Comparison of ENCODE assay signal across 10 cellular contexts in genomic region chrX:72309297-72310071, GRCh38. TPM values are rescaled to one million over a fixed set of nuclear protein-coding genes. Genes with fewer than 3 reads are reported as not detected.
A peak's percentile ranks its signal among the peaks of the same experiment; 100 is the strongest.
DNase-seq lines count a peak whose midpoint lies in the region; ATAC-seq, FAIRE-seq and TF ChIP-seq lines count a peak whose summit lies in the region.
"Had no signal": no experiment of that assay in that cellular context is flagged by ENCODE, and none has a peak within 500 bp of the region (broad histone marks: within the 10 kb centered on the region; RNA-seq: fewer than 3 reads in every experiment).

No MANE protein-coding gene starts in this region.

- DNase-seq in HEK293T (ENCODE audit: extremely low spot score) (no peak), activated B cell treated with CpG ODN at 0.5 μM for 24 hours (no peak), iPS DF 6.9 (ENCODE audit: low read depth, low spot score) (no peak), NCI-H1930 (lab: John Stamatoyannopoulos, UW) (no peak), GM13977 (ENCODE audit: low spot score) (no peak), SHP77 (lab: John Stamatoyannopoulos, UW) (no peak), GM12891 (ENCODE audit: insufficient read length, low spot score) (no peak)

- no peak for TF ChIP-seq CTCF in activated B cell treated with CpG ODN at 0.5 μM for 24 hours (IDR thresholded peaks at IDR 0.05)
- TF ChIP-seq CTCF in GM13977 (IDR thresholded peaks at IDR 0.05; ENCODE audit: extremely low read depth, insufficient read depth, missing control alignments): no peak

- no CpG with 5 or more reads among the region's 15 CpGs for WGBS in iPS DF 6.9 (ENCODE audit: insufficient coverage, insufficient read length)

- H3K36me3 ChIP-seq in iPS DF 6.9 (ENCODE audit: control insufficient read depth, insufficient read depth, low read length) (no peaks in the 10 kb centered on the region), skeletal muscle tissue (ENCODE audit: control insufficient read depth in 3 of 3, insufficient read depth in 3 of 3, low read length in 3 of 3) (no peaks in the 10 kb centered on the region)

- peaks cover 21% of the 10 kb centered on the region for H3K27me3 Mint-ChIP-seq in activated B cell treated with CpG ODN at 0.5 μM for 24 hours

- peaks cover 35% of the 10 kb centered on the region for H3K4me1 Mint-ChIP-seq in activated B cell treated with CpG ODN at 0.5 μM for 24 hours

- H3K4me1 ChIP-seq in iPS DF 6.9 (ENCODE audit: control insufficient read depth, insufficient read depth, low read length) (peaks cover 1% of the 10 kb centered on the region; the same call in 1 of the 2 replicates), skeletal muscle tissue (ENCODE audit: control insufficient read depth in 3 of 3, insufficient read depth in 3 of 3, low read length in 3 of 3) (peaks cover 13 to 28% (median 14%) of the 10 kb centered on the region in 3 donors)

- ATAC-seq in activated B cell treated with CpG ODN at 0.5 μM for 24 hours (ENCODE audit: low read depth): no peak

- TF ChIP-seq POLR2A in GM12891 (IDR thresholded peaks at IDR 0.05; ENCODE audit: low read depth, low read length): no peak

- no peak overlapping the region for H3K9ac ChIP-seq in skeletal muscle tissue (ENCODE audit: low read depth in 1 of 3, low read length in 3 of 3)

- no peaks in the 10 kb centered on the region for H3K36me3 Mint-ChIP-seq in activated B cell treated with CpG ODN at 0.5 μM for 24 hours (ENCODE audit: low read depth)

- H3K4me3 Mint-ChIP-seq in activated B cell treated with CpG ODN at 0.5 μM for 24 hours: peak overlapping the region; percentile 74

- FAIRE-seq in GM12891 (lab: Jason Lieb, UNC): no peak
- FAIRE-seq: bronchial epithelial cell had no signal

- CTCF ChIA-PET in HEK293T (lab: Yijun Ruan, JAX): interaction anchor here (1.0 to 1.3 kb wide), 2 partner anchors 12 to 33 kb away, joined by 5 read pairs; partner anchors contain the start of gene RPS4X
- CTCF ChIA-PET in activated B cell treated with CpG ODN at 0.5 μM for 24 hours (lab: Charles Lee): no interaction called here

- no peak overlapping the region for H3K27ac ChIP-seq in iPS DF 6.9 (ENCODE audit: low read length)
- no peak overlapping the region for H3K27ac ChIP-seq in skeletal muscle tissue (ENCODE audit: low read depth, low read length)

- H3K9me3 ChIP-seq in iPS DF 6.9 (ENCODE audit: control insufficient read depth, insufficient read depth, low read length) (no peaks in the 10 kb centered on the region), skeletal muscle tissue (ENCODE audit: control insufficient read depth in 3 of 3, low read length in 3 of 3) (no peaks in the 10 kb centered on the region)

- peak overlapping the region; percentile 25; the same call in 1 of the 2 replicates for H3K4me3 ChIP-seq in iPS DF 6.9 (ENCODE audit: low read length)
- peak overlapping the region; percentile 50 to 54 (median 54) for H3K4me3 ChIP-seq in skeletal muscle tissue (ENCODE audit: low read length in 3 of 3)

- H3K9me3 Mint-ChIP-seq in activated B cell treated with CpG ODN at 0.5 μM for 24 hours: no peaks in the 10 kb centered on the region

- POLR2A ChIA-PET in HEK293T (lab: Yijun Ruan, JAX): interaction anchor here (1.4 to 5.2 kb wide), 2 partner anchors 8 to 33 kb away, joined by 4 to 33 read pairs; partner anchors contain the start of gene RPS4X
- POLR2A ChIA-PET in activated B cell treated with CpG ODN at 0.5 μM for 24 hours (lab: Charles Lee): interaction anchor here (1.4 to 1.6 kb wide), 2 partner anchors 33 to 128 kb away, joined by 4 to 7 read pairs; partner anchors contain the start of genes PIN4 and RPS4X

- intact Hi-C loops in activated B cell treated with CpG ODN at 0.5 μM for 24 hours (cut with micrococcal nuclease): loop anchor here (5.0 kb wide), 1 partner anchor 1057 kb away; the partner anchor contains the start of gene ZMYM3

- in situ Hi-C loops in GM13977 (cut with MboI; ENCODE audit: low pct_unique_long_range_greater_than_20kb, low sequenced_read_pairs, unreplicated experiment): no loop called here

- H3K27me3 ChIP-seq in iPS DF 6.9 (ENCODE audit: control insufficient read depth, insufficient read depth, low read length) (peaks cover 32% of the 10 kb centered on the region), skeletal muscle tissue (ENCODE audit: control insufficient read depth in 3 of 3, insufficient read depth in 3 of 3, low read length in 3 of 3) (peaks cover 4 to 50% (median 27%) of the 10 kb centered on the region in 3 donors)

- no peak overlapping the region for H3K27ac Mint-ChIP-seq in activated B cell treated with CpG ODN at 0.5 μM for 24 hours

TF ChIP-seq in HEK293T, 16 proteins besides CTCF, POLR2A, EP300 and RAD21:
- TF ChIP-seq ELF4 (IDR thresholded peaks at IDR 0.05) (no peak), L3MBTL2 (conservative IDR thresholded peaks at IDR 0.05) (peak; percentile 53)

TF ChIP-seq in GM12891, 5 proteins besides CTCF, POLR2A, EP300 and RAD21:
- TF ChIP-seq POU2F2 (IDR thresholded peaks at IDR 0.05; ENCODE audit: low read depth, low read length) (no peak), POLR2AphosphoS5 (IDR thresholded peaks at IDR 0.05; ENCODE audit: low read depth, low read length) (no peak), SPI1 (IDR thresholded peaks at IDR 0.05; ENCODE audit: low read depth, low read length) (no peak), TAF1 (IDR thresholded peaks at IDR 0.05; ENCODE audit: low read depth, low read length) (no peak), PAX5 (IDR thresholded peaks at IDR 0.05; ENCODE audit: insufficient read depth, low read length, severe bottlenecking) (no peak)

RNA-seq across cellular contexts. Expression of gene CITED1, which starts 3.8 kb away (rescaled TPM):
- not detected in 2 replicates for total RNA-seq in activated B cell treated with CpG ODN at 0.5 μM for 24 hours
- total RNA-seq in skeletal muscle tissue: 18.8 TPM
- not detected for polyA plus RNA-seq in GM12891 (2012; ENCODE audit: low read depth, missing spikeins)
- total RNA-seq: bronchial epithelial cell, HT1080 had no signal

RNA-seq across cellular contexts. Expression of gene RPS4X, which starts 32.4 kb away (rescaled TPM):
- total RNA-seq in activated B cell treated with CpG ODN at 0.5 μM for 24 hours (1,509 and 1,643 TPM in 2 replicates), skeletal muscle tissue (1,533 TPM)
- 1,973 TPM for polyA plus RNA-seq in GM12891 (2012; ENCODE audit: low read depth, missing spikeins)

Comparison
In these comparisons a context has a peak if more than half of its experiments do, and no peak if none do; other contexts are left out.
1. RNA of gene CITED1, which starts 3.8 kb away (total RNA-seq): 18.8 TPM in skeletal muscle tissue (single experiment); not detected in activated B cell treated with CpG ODN at 0.5 μM for 24 hours; every median in the first group is over 10 times any median in the second.